In the genomic region with DNA sequence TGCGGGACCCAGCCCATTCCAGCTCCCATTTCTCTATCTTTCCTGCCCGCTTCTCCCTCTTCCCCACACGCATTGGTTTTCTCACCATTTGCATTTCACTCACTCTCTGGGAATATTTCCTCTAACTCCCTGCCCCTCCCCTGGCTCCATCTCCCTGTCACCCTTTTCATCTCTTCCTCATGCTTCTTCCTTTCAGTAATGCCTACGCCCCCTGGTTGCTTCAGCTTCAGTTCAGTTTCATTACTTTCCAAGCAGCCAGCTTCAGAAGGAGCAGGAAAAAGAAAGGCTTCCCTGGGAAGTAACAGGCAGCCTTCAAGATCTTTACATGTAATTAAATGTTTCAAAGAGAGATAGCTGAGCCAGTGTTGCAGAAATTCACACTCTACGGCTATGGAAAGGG, we compare ENCODE assay signal across 14 cellular contexts.
A peak's percentile ranks its signal among the peaks of the same experiment; 100 is the strongest.
DNase-seq lines count a peak whose midpoint lies in the region; ATAC-seq and TF ChIP-seq lines count a peak whose summit lies in the region.
"Had no signal": no experiment of that assay in that cellular context is flagged by ENCODE, and none has a peak within 500 bp of the region (broad histone marks: within the 10 kb centered on the region; RNA-seq: fewer than 3 reads in every experiment).

No MANE protein-coding gene starts in this region.

- H3K4me3 ChIP-seq in Loucy (ENCODE audit: low read length, poor library complexity, severe bottlenecking) (no peak overlapping the region), endodermal cell (ENCODE audit: low read length) (no peak overlapping the region), prostate gland (no peak overlapping the region)

- H3K27me3 ChIP-seq in Loucy (ENCODE audit: insufficient read depth, low read length, poor library complexity, severe bottlenecking) (no peaks in the 10 kb centered on the region), endodermal cell (ENCODE audit: control insufficient read depth, insufficient read depth, low read length, poor library complexity, severe bottlenecking) (peaks cover 15% of the 10 kb centered on the region), prostate gland (replicated peaks; ENCODE audit: insufficient read depth) (peaks cover 4% of the 10 kb centered on the region)

- no peaks in the 10 kb centered on the region for H3F3A ChIP-seq in Loucy (ENCODE audit: low read depth)

- H3K9me3 ChIP-seq in Loucy (ENCODE audit: insufficient read depth, low read depth, low read length): no peaks in the 10 kb centered on the region
- H3K9me3 ChIP-seq in endodermal cell (ENCODE audit: control insufficient read depth, low read length): no peaks in the 10 kb centered on the region
- no peaks in the 10 kb centered on the region for H3K9me3 ChIP-seq in prostate gland
- H3K9me3 ChIP-seq: heart right ventricle had no signal

- peak overlapping the region; percentile 35 for H3K4me3 Mint-ChIP-seq in activated CD4-positive, alpha-beta T cell treated with anti-CD3 and anti-CD28 coated beads, Interleukin-2, amount 10 ng/mL, durations not matched to agents 7 days and 5 days
- H3K4me3 Mint-ChIP-seq in endodermal cell: peak overlapping the region; percentile 43
- H3K4me3 Mint-ChIP-seq in progenitor cell of endocrine pancreas (ENCODE audit: low read depth): peak overlapping the region; percentile 37

- H3K36me3 ChIP-seq in Loucy (ENCODE audit: insufficient read depth, low read length): no peaks in the 10 kb centered on the region
- H3K36me3 ChIP-seq in endodermal cell (ENCODE audit: control insufficient read depth, insufficient read depth, low read length): no peaks in the 10 kb centered on the region
- no peaks in the 10 kb centered on the region for H3K36me3 ChIP-seq in prostate gland
- H3K36me3 ChIP-seq: heart right ventricle had no signal

- H3K9me2 ChIP-seq in Loucy (replicated peaks; ENCODE audit: low read depth, low read length): no peaks in the 10 kb centered on the region

- H3K36me3 Mint-ChIP-seq in activated CD4-positive, alpha-beta T cell treated with anti-CD3 and anti-CD28 coated beads, Interleukin-2, amount 10 ng/mL, durations not matched to agents 7 days and 5 days (ENCODE audit: low read depth): no peaks in the 10 kb centered on the region
- no peaks in the 10 kb centered on the region for H3K36me3 Mint-ChIP-seq in endodermal cell (ENCODE audit: low read depth)
- H3K36me3 Mint-ChIP-seq in progenitor cell of endocrine pancreas (ENCODE audit: insufficient read depth): no peaks in the 10 kb centered on the region

- ATAC-seq in HG03432 (IDR thresholded peaks at IDR 0.05; ENCODE audit: unreplicated experiment): no peak

- no peak for DNase-seq in activated CD4-positive, alpha-beta T cell treated with anti-CD3 and anti-CD28 coated beads, Interleukin-2, amount 10 ng/mL, durations not matched to agents 7 days and 5 days
- no peak for DNase-seq in activated CD4-positive, alpha-beta T cell treated with anti-CD3 and anti-CD28 coated beads for 4 hours
- DNase-seq in endodermal cell (no peak), progenitor cell of endocrine pancreas (ENCODE audit: low spot score, unreplicated experiment) (no peak), prostate gland (ENCODE audit: low spot score) (no peak), activated gamma-delta T cell (lab: John Stamatoyannopoulos, UW) (no peak)
- DNase-seq: GDM1, heart right ventricle, midbrain, small intestine had no signal

- H3K4me1 Mint-ChIP-seq in activated CD4-positive, alpha-beta T cell treated with anti-CD3 and anti-CD28 coated beads, Interleukin-2, amount 10 ng/mL, durations not matched to agents 7 days and 5 days: peaks cover 15% of the 10 kb centered on the region
- H3K4me1 Mint-ChIP-seq in endodermal cell: peaks cover 8% of the 10 kb centered on the region
- H3K4me1 Mint-ChIP-seq in progenitor cell of endocrine pancreas (ENCODE audit: low read depth): peaks cover 2% of the 10 kb centered on the region

- POLR2A ChIA-PET in activated CD4-positive, alpha-beta T cell treated with anti-CD3 and anti-CD28 coated beads, Interleukin-2, amount 10 ng/mL, durations not matched to agents 7 days and 5 days (lab: Charles Lee): no interaction called here

- H4K20me1 ChIP-seq in Loucy (ENCODE audit: insufficient read depth, low read length, poor library complexity, severe bottlenecking): no peaks in the 10 kb centered on the region

- no peak overlapping the region for H3K9ac ChIP-seq in Loucy (ENCODE audit: low read depth, low read length, poor library complexity, severe bottlenecking)
- H3K9ac ChIP-seq in endodermal cell (ENCODE audit: extremely low read depth, low read length, poor library complexity, severe bottlenecking): no peak overlapping the region
- H3K9ac ChIP-seq: KMS-11, parathyroid adenoma had no signal

- no peaks in the 10 kb centered on the region for H3K4me1 ChIP-seq in Loucy (ENCODE audit: insufficient read depth, low read length, poor library complexity, severe bottlenecking)
- H3K4me1 ChIP-seq in endodermal cell (ENCODE audit: control insufficient read depth, insufficient read depth, low read length): no peaks in the 10 kb centered on the region
- peaks cover 3% of the 10 kb centered on the region for H3K4me1 ChIP-seq in prostate gland (replicated peaks)
- H3K4me1 ChIP-seq: parathyroid adenoma had no signal

- H3K27ac ChIP-seq in endodermal cell (ENCODE audit: low read depth, low read length) (no peak overlapping the region), prostate gland (no peak overlapping the region)
- H3K27ac ChIP-seq: heart right ventricle, KMS-11, parathyroid adenoma had no signal

- H3K27me3 Mint-ChIP-seq in activated CD4-positive, alpha-beta T cell treated with anti-CD3 and anti-CD28 coated beads, Interleukin-2, amount 10 ng/mL, durations not matched to agents 7 days and 5 days: peaks cover 46% of the 10 kb centered on the region
- peaks cover 15% of the 10 kb centered on the region for H3K27me3 Mint-ChIP-seq in endodermal cell (ENCODE audit: insufficient read depth)
- H3K27me3 Mint-ChIP-seq in progenitor cell of endocrine pancreas: peaks cover 42% of the 10 kb centered on the region

- CTCF ChIA-PET in activated CD4-positive, alpha-beta T cell treated with anti-CD3 and anti-CD28 coated beads, Interleukin-2, amount 10 ng/mL, durations not matched to agents 7 days and 5 days (lab: Charles Lee): no interaction called here

- 33 to 57% methylated on average over 2 to 5 of the region's 5 CpGs for WGBS in endodermal cell (ENCODE audit: insufficient coverage in 1 of 2, insufficient read length in 1 of 2), 2 experiments
- 50% methylated on average over 5 of the region's 5 CpGs for WGBS in prostate gland

- H2AFZ ChIP-seq in Loucy (ENCODE audit: low read length): no peak overlapping the region; the same call in 1 of the 2 replicates

- H3K9me3 Mint-ChIP-seq in activated CD4-positive, alpha-beta T cell treated with anti-CD3 and anti-CD28 coated beads, Interleukin-2, amount 10 ng/mL, durations not matched to agents 7 days and 5 days: no peaks in the 10 kb centered on the region
- H3K9me3 Mint-ChIP-seq in endodermal cell (no peaks in the 10 kb centered on the region), progenitor cell of endocrine pancreas (ENCODE audit: low read depth) (no peaks in the 10 kb centered on the region)

- no peak overlapping the region for H3K27ac Mint-ChIP-seq in activated CD4-positive, alpha-beta T cell treated with anti-CD3 and anti-CD28 coated beads, Interleukin-2, amount 10 ng/mL, durations not matched to agents 7 days and 5 days
- H3K27ac Mint-ChIP-seq in endodermal cell (no peak overlapping the region), progenitor cell of endocrine pancreas (no peak overlapping the region)

- TF ChIP-seq CTCF in Loucy (conservative IDR thresholded peaks at IDR 0.05; ENCODE audit: low read length) (no peak), endodermal cell (conservative IDR thresholded peaks at IDR 0.05) (no peak), progenitor cell of endocrine pancreas (IDR thresholded peaks at IDR 0.05; ENCODE audit: unreplicated experiment) (no peak), prostate gland (IDR thresholded peaks at IDR 0.05) (no peak)

- intact Hi-C loops in prostate gland (cut with DNase I): no loop called here

- no peak for TF ChIP-seq POLR2A in prostate gland (IDR thresholded peaks at IDR 0.05)

- H3K79me2 ChIP-seq in Loucy (ENCODE audit: insufficient read depth, low read length): no peaks in the 10 kb centered on the region
- H3K79me2 ChIP-seq: parathyroid adenoma had no signal

- peak overlapping the region; percentile 64 for H3K4me2 ChIP-seq in Loucy (ENCODE audit: low read depth, low read length, poor library complexity, severe bottlenecking)
